ENCODE assay signal across 13 cellular contexts in the genomic region with DNA sequence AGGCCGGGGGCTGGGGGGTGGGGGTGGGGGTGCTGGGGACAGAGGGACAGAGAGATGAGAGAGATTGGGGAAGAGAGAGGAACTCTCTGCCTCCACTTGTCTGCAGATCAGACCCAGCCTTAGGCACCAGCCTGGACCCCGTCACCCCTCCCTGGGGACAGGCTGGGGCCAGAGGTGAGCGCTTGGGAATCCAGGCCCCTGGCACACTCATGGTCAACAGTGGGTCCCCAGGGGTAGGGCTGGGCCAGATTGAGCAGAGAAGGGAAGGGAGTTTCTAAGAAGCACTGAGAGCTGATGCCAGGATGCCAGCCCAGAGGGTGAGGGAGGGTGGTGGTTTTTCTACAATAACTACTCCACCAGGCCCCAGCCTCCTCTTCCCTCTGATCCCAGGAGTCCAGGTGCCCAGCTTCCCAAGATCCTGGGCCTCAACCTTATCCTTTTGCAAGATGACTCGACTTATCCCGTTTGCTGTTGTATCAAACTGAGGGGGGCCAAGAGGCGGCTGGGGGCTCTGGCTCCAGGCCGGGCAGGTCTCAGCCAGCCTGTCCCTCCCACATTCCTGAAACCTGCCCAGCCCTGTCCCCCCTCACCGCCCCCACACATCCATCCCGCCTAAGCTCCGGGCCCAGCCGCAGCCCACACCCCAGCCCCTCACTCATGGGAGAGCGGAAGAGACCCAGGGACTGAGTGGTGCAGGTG. TPM values are rescaled to one million over a fixed set of nuclear protein-coding genes. Genes with fewer than 3 reads are reported as not detected.
DNase-seq lines count a peak whose midpoint lies in the region; ATAC-seq and TF ChIP-seq lines count a peak whose summit lies in the region.
"Had no signal": no experiment of that assay in that cellular context is flagged by ENCODE, and none has a peak within 500 bp of the region (broad histone marks: within the 10 kb centered on the region; RNA-seq: fewer than 3 reads in every experiment).

No MANE protein-coding gene starts in this region.

- no peaks in the 10 kb centered on the region for H3K79me1 ChIP-seq in mesenchymal stem cell (replicated peaks; ENCODE audit: low read length, poor library complexity, severe bottlenecking)

- TF ChIP-seq CTCF in cardiac muscle cell (IDR thresholded peaks at IDR 0.05; ENCODE audit: low read depth, low read length) (no peak), nephron (IDR thresholded peaks at IDR 0.05; ENCODE audit: unreplicated experiment in 3 of 3) (no peak), colonic mucosa (IDR thresholded peaks at IDR 0.05) (no peak)

- H3K23ac ChIP-seq in mesenchymal stem cell (ENCODE audit: low read length in 2 of 2) = no peak overlapping the region

- DNase-seq in cardiac muscle cell (ENCODE audit: low read depth in 1 of 2, low spot score in 1 of 2) (no peak), Right ventricle myocardium inferior (ENCODE audit: missing footprints) (no peak), mesenchymal stem cell (no peak), NAMALWA (ENCODE audit: low spot score) (no peak), colonic mucosa (no peak)
- DNase-seq: activated CD4-positive, alpha-beta T cell treated with anti-CD3 and anti-CD28 coated beads for 36 hours; T-helper 1 cell had no signal

- H3K9ac ChIP-seq in endocrine pancreas (ENCODE audit: control insufficient read depth, insufficient read depth, low read length) (peak overlapping the region; percentile 30), mesenchymal stem cell (ENCODE audit: low read length) (no peak overlapping the region), colonic mucosa (ENCODE audit: low read depth in 2 of 2, low read length in 2 of 2) (no peak overlapping the region)

- peak overlapping the region; percentile 83 to 88 (median 87) for H3K4me3 Mint-ChIP-seq in nephron
- H3K4me3 Mint-ChIP-seq: activated CD4-positive, alpha-beta T cell treated with anti-CD3 and anti-CD28 coated beads for 36 hours; activated T-helper 1 cell treated with anti-CD3 and anti-CD28 coated beads, Interleukin-12 subunit alpha, Interleukin-12 subunit beta, Interleukin-2, Interleukin-4 antibody, amounts not matched to agents 30 ng/mL and 10 ng/mL and 1 ng/mL, durations not matched to agents 14 hours and 24 hours and 36 hours had no signal

- intact Hi-C loops in Right ventricle myocardium inferior (cut with DNase I) = loop anchor here (2.0 kb wide), 1 partner anchor 13 kb away; no protein-coding TSS in a partner anchor
- intact Hi-C loops in colonic mucosa (cut with DNase I) = no loop called here

- peaks cover 21% of the 10 kb centered on the region for H3K36me3 Mint-ChIP-seq in nephron (ENCODE audit: low read depth)

- no peak overlapping the region for H4K8ac ChIP-seq in mesenchymal stem cell (ENCODE audit: low read length)

- H3K4ac ChIP-seq in mesenchymal stem cell (ENCODE audit: low read depth in 1 of 2, low read length in 2 of 2) = no peak overlapping the region

- 63% methylated on average over 12 of the region's 12 CpGs for WGBS in urinary bladder
- WGBS in mesenchymal stem cell = 92% methylated on average over 7 of the region's 12 CpGs

- no peak overlapping the region for H2BK120ac ChIP-seq in mesenchymal stem cell (ENCODE audit: low read depth, low read length)

- H2BK12ac ChIP-seq in mesenchymal stem cell (ENCODE audit: low read length in 2 of 2) = no peak overlapping the region

- H3K4me1 ChIP-seq in cardiac muscle cell (ENCODE audit: low read depth) (peaks cover 22% of the 10 kb centered on the region), endocrine pancreas (ENCODE audit: control insufficient read depth, insufficient read depth, low read length) (no peaks in the 10 kb centered on the region), urinary bladder (ENCODE audit: insufficient read depth) (no peaks in the 10 kb centered on the region), mesenchymal stem cell (ENCODE audit: control insufficient read depth, insufficient read depth, low read depth, low read length) (peaks cover 32% of the 10 kb centered on the region), colonic mucosa (peaks cover 10% of the 10 kb centered on the region)

- H3K9me3 Mint-ChIP-seq in nephron = no peaks in the 10 kb centered on the region
- H3K9me3 Mint-ChIP-seq: activated T-helper 1 cell treated with anti-CD3 and anti-CD28 coated beads, Interleukin-12 subunit alpha, Interleukin-12 subunit beta, Interleukin-2, Interleukin-4 antibody, amounts not matched to agents 30 ng/mL and 10 ng/mL and 1 ng/mL, durations not matched to agents 14 hours and 24 hours and 36 hours had no signal

- H2BK15ac ChIP-seq in mesenchymal stem cell (ENCODE audit: low read depth, poor library complexity, severe bottlenecking) = no peak overlapping the region

- ATAC-seq in Right ventricle myocardium inferior = no peak
- ATAC-seq: activated CD4-positive, alpha-beta T cell treated with anti-CD3 and anti-CD28 coated beads for 36 hours had no signal

- H2AK5ac ChIP-seq in mesenchymal stem cell (ENCODE audit: low read length, severe bottlenecking) = no peak overlapping the region

- no peak overlapping the region for H2BK5ac ChIP-seq in mesenchymal stem cell (ENCODE audit: low read depth, low read length, poor library complexity, severe bottlenecking)

- no peak overlapping the region for H2AFZ ChIP-seq in mesenchymal stem cell (ENCODE audit: low read depth, low read length)

- peak overlapping the region; percentile 24 to 86 (median 51) for H3K27ac Mint-ChIP-seq in nephron
- H3K27ac Mint-ChIP-seq: activated CD4-positive, alpha-beta T cell treated with anti-CD3 and anti-CD28 coated beads for 36 hours; activated T-helper 1 cell treated with anti-CD3 and anti-CD28 coated beads, Interleukin-12 subunit alpha, Interleukin-12 subunit beta, Interleukin-2, Interleukin-4 antibody, amounts not matched to agents 30 ng/mL and 10 ng/mL and 1 ng/mL, durations not matched to agents 14 hours and 24 hours and 36 hours had no signal

- H3K4me2 ChIP-seq in mesenchymal stem cell (ENCODE audit: low read length, poor library complexity, severe bottlenecking) = no peak overlapping the region

- H3K4me3 ChIP-seq in cardiac muscle cell (peak overlapping the region; percentile 88), endocrine pancreas (ENCODE audit: control insufficient read depth, insufficient read depth, low read length) (no peak overlapping the region), urinary bladder (ENCODE audit: low read depth, low read length) (peak overlapping the region; percentile 65), mesenchymal stem cell (ENCODE audit: insufficient read depth in 1 of 2, low read depth in 1 of 2, low read length in 2 of 2) (no peak overlapping the region), colonic mucosa (no peak overlapping the region)

- no peak overlapping the region for H3K27ac ChIP-seq in cardiac muscle cell
- no peak overlapping the region for H3K27ac ChIP-seq in urinary bladder (ENCODE audit: low read depth)
- no peak overlapping the region for H3K27ac ChIP-seq in mesenchymal stem cell (ENCODE audit: low read length, poor library complexity, severe bottlenecking)
- no peak overlapping the region for H3K27ac ChIP-seq in colonic mucosa

- H3K36me3 ChIP-seq in cardiac muscle cell (peaks cover 13% of the 10 kb centered on the region), endocrine pancreas (ENCODE audit: control insufficient read depth, insufficient read depth, low read length) (peaks cover 2% of the 10 kb centered on the region), urinary bladder (ENCODE audit: insufficient read depth) (no peaks in the 10 kb centered on the region), mesenchymal stem cell (ENCODE audit: control insufficient read depth in 1 of 2, insufficient read depth in 2 of 2, low read depth in 1 of 2, low read length in 2 of 2) (peaks cover 0 to 23% of the 10 kb centered on the region in 2 experiments), colonic mucosa (no peaks in the 10 kb centered on the region)

- H4K91ac ChIP-seq in mesenchymal stem cell (ENCODE audit: low read length) = no peak overlapping the region

- no peak overlapping the region for H3K14ac ChIP-seq in mesenchymal stem cell (ENCODE audit: low read length in 2 of 2)

- H3K4me1 Mint-ChIP-seq in nephron = peaks cover 59% of the 10 kb centered on the region

- H3K27me3 ChIP-seq in cardiac muscle cell = no peaks in the 10 kb centered on the region
- H3K27me3 ChIP-seq in endocrine pancreas (ENCODE audit: control insufficient read depth, insufficient read depth, low read length) = no peaks in the 10 kb centered on the region
- peaks cover 0 to 9% of the 10 kb centered on the region in 2 experiments for H3K27me3 ChIP-seq in mesenchymal stem cell (ENCODE audit: control insufficient read depth in 1 of 2, insufficient read depth in 1 of 2, low read length in 2 of 2)
- H3K27me3 ChIP-seq in colonic mucosa = no peaks in the 10 kb centered on the region

- H3K9me3 ChIP-seq in cardiac muscle cell (ENCODE audit: low read depth) (no peaks in the 10 kb centered on the region), endocrine pancreas (ENCODE audit: control insufficient read depth, low read length) (no peaks in the 10 kb centered on the region), mesenchymal stem cell (ENCODE audit: control insufficient read depth, low read length) (no peaks in the 10 kb centered on the region), colonic mucosa (no peaks in the 10 kb centered on the region)

- H3K18ac ChIP-seq in mesenchymal stem cell (ENCODE audit: low read depth in 1 of 2, low read length in 2 of 2) = no peak overlapping the region

- H3K27me3 Mint-ChIP-seq in nephron (ENCODE audit: low read depth) = no peaks in the 10 kb centered on the region

RNA-seq across cellular contexts. Expression of gene BCAM, which starts 1.1 kb away (rescaled TPM):
- total RNA-seq in cardiac muscle cell (338 TPM in 2 replicates), Right ventricle myocardium inferior (91.9 TPM), urinary bladder (35.3 TPM), colonic mucosa (10 to 100 TPM; 15.1 to 20.7 TPM)
- polyA plus RNA-seq in cardiac muscle cell (41.4 and 56.1 TPM in 2 replicates), urinary bladder (77.4 TPM)
- 19.9 TPM for polyA plus RNA-seq in mesenchymal stem cell (2013, experiment 1 of 2)
- 20.0 TPM for polyA plus RNA-seq in mesenchymal stem cell (2013, experiment 2 of 2)
- total RNA-seq: activated CD4-positive, alpha-beta T cell treated with anti-CD3 and anti-CD28 coated beads for 36 hours; activated T-helper 1 cell treated with anti-CD3 and anti-CD28 coated beads, Interleukin-12 subunit alpha, Interleukin-12 subunit beta, Interleukin-2, Interleukin-4 antibody, amounts not matched to agents 30 ng/mL and 10 ng/mL and 1 ng/mL, durations not matched to agents 14 hours and 24 hours and 36 hours had no signal

RNA-seq across cellular contexts. Expression of gene CBLC, which starts 32.3 kb away (rescaled TPM):
- not detected in 2 replicates for total RNA-seq in cardiac muscle cell
- polyA plus RNA-seq in cardiac muscle cell = 0.11 TPM in 1 of 2 replicates, not detected in the other
- not detected for total RNA-seq in Right ventricle myocardium inferior
- total RNA-seq in urinary bladder = 4.7 TPM
- polyA plus RNA-seq in urinary bladder = 6.1 TPM
- polyA plus RNA-seq in mesenchymal stem cell (2013, experiment 1 of 2) = not detected
- polyA plus RNA-seq in mesenchymal stem cell (2013, experiment 2 of 2) = not detected
- 10 to 100 TPM; 65.6 to 78.0 TPM for total RNA-seq in colonic mucosa
- total RNA-seq: A172; activated CD4-positive, alpha-beta T cell treated with anti-CD3 and anti-CD28 coated beads for 36 hours; activated T-helper 1 cell treated with anti-CD3 and anti-CD28 coated beads, Interleukin-12 subunit alpha, Interleukin-12 subunit beta, Interleukin-2, Interleukin-4 antibody, amounts not matched to agents 30 ng/mL and 10 ng/mL and 1 ng/mL, durations not matched to agents 14 hours and 24 hours and 36 hours; astrocyte had no signal

RNA-seq across cellular contexts. Expression of gene NECTIN2, which starts 36.1 kb away (rescaled TPM):
- total RNA-seq in cardiac muscle cell (135 and 144 TPM in 2 replicates), Right ventricle myocardium inferior (41.8 TPM), urinary bladder (27.4 TPM), colonic mucosa (100 to 1,000 TPM; 115 to 121 TPM)
- polyA plus RNA-seq in cardiac muscle cell (155 and 156 TPM in 2 replicates), urinary bladder (50.2 TPM)
- polyA plus RNA-seq in mesenchymal stem cell (2013, experiment 1 of 2) = 234 TPM
- polyA plus RNA-seq in mesenchymal stem cell (2013, experiment 2 of 2) = 231 TPM

Comparison
In these comparisons a context has a peak if more than half of its experiments do, and no peak if none do; other contexts are left out.
1. H3K4me3 ChIP-seq: peak in cardiac muscle cell (single experiment) and urinary bladder (single experiment); none in endocrine pancreas (single experiment), mesenchymal stem cell (0 of 2) and colonic mucosa (single experiment).
2. RNA of gene CBLC, which starts 32.3 kb away (total RNA-seq): 65.6 to 78.0 TPM in colonic mucosa; 4.7 TPM in urinary bladder (single experiment), not detected in cardiac muscle cell and not detected in Right ventricle myocardium inferior (single experiment); every median in the first group is over 10 times any median in the second.